14 cellular contexts compared by ENCODE assay signal in genomic region chr17:72463287-72464102, GRCh38.
DNase-seq lines count a peak whose midpoint lies in the region; ATAC-seq, FAIRE-seq and TF ChIP-seq lines count a peak whose summit lies in the region.
"Had no signal": no experiment of that assay in that cellular context is flagged by ENCODE, and none has a peak within 500 bp of the region (broad histone marks: within the 10 kb centered on the region; RNA-seq: fewer than 3 reads in every experiment).

No MANE protein-coding gene starts in this region.

- 84% methylated on average over 10 of the region's 10 CpGs for WGBS in A549 (ENCODE audit: missing lambda C conversion rate)

- H3K27me3 ChIP-seq in Karpas-422 (ENCODE audit: low read length) (no peaks in the 10 kb centered on the region), keratinocyte (ENCODE audit: control insufficient read depth, extremely low read depth, insufficient read depth, low read length) (no peaks in the 10 kb centered on the region)
- H3K27me3 ChIP-seq: Peyer's patch had no signal

- H2AFZ ChIP-seq in Karpas-422 (ENCODE audit: low read length) (no peak overlapping the region), keratinocyte (ENCODE audit: control insufficient read depth, low read length) (no peak overlapping the region)

- dilution Hi-C loops in keratinocyte (cut with MboI; ENCODE audit: extremely low pct_ligation_motif_present, low sequenced_read_pairs): no loop called here

- POLR2A ChIA-PET in A549 (lab: Yijun Ruan, JAX): no interaction called here

- TF ChIP-seq EP300 in A549 (IDR thresholded peaks at IDR 0.05): no peak

- TF ChIP-seq POLR2A in A549 (IDR thresholded peaks at IDR 0.05; ENCODE audit: low read length): no peak

- H3K27ac ChIP-seq in A549 (peak overlapping the region; percentile 84 to 88), Karpas-422 (ENCODE audit: low read length) (no peak overlapping the region), keratinocyte (ENCODE audit: control insufficient read depth, insufficient read depth, low read length) (peak overlapping the region; percentile 42)
- H3K27ac ChIP-seq: HL-60 had no signal

- DNase-seq in A549 (ENCODE audit: low read depth in 1 of 2, low spot score in 1 of 2) (no peak), Karpas-422 (no peak), keratinocyte (ENCODE audit: low read depth, low spot score) (no peak), NCI-H2171 treated with DMSO at 0.1 percent for 48 hours (lab: John Stamatoyannopoulos, UW) (no peak), SHP77 (lab: John Stamatoyannopoulos, UW) (no peak), NCI-H2196 (lab: John Stamatoyannopoulos, UW; ENCODE audit: unreplicated experiment) (no peak), DMS53 (lab: John Stamatoyannopoulos, UW) (no peak)
- DNase-seq: ACHN; activated CD4-positive, alpha-beta memory T cell treated with anti-CD3 and anti-CD28 coated beads, Interleukin-2, amount 10 ng/mL, durations not matched to agents 7 days and 5 days; activated naive CD4-positive, alpha-beta T cell treated with anti-CD3 and anti-CD28 coated beads for 36 hours had no signal

- H3K36me3 ChIP-seq in Karpas-422 (ENCODE audit: insufficient read depth, low read length): no peaks in the 10 kb centered on the region
- peaks cover 0 to 2% of the 10 kb centered on the region in 2 experiments for H3K36me3 ChIP-seq in keratinocyte (ENCODE audit: control insufficient read depth in 2 of 2, extremely low read depth in 1 of 2, insufficient read depth in 2 of 2, low read length in 2 of 2)
- H3K36me3 ChIP-seq: Peyer's patch had no signal

- H3K9me2 ChIP-seq in Karpas-422 (replicated peaks; ENCODE audit: insufficient read depth, low read length): no peaks in the 10 kb centered on the region

- ATAC-seq in A549 (no peak), GM19452 (IDR thresholded peaks at IDR 0.05; ENCODE audit: unreplicated experiment) (peak; percentile 36)

- FAIRE-seq in A549 (lab: Jason Lieb, UNC) (no peak), keratinocyte (lab: Jason Lieb, UNC) (no peak)
- FAIRE-seq: urothelium cell line had no signal

- no peaks in the 10 kb centered on the region for H3K9me1 ChIP-seq in keratinocyte (ENCODE audit: control insufficient read depth, extremely low read depth, insufficient read depth, low read length)

- H3K4me1 ChIP-seq in A549 (peaks cover 97% of the 10 kb centered on the region), Karpas-422 (ENCODE audit: low read length) (peaks cover 44% of the 10 kb centered on the region), keratinocyte (ENCODE audit: control insufficient read depth, extremely low read depth, insufficient read depth, low read length) (peaks cover 46% of the 10 kb centered on the region)

- H3K9me3 ChIP-seq in A549 (0 out of 3 replicates have a peak, but pooled peaks cover 7% of the 10 kb centered on the region), Karpas-422 (ENCODE audit: low read length) (no peaks in the 10 kb centered on the region), keratinocyte (ENCODE audit: control insufficient read depth, low read depth, low read length) (peaks cover 8% of the 10 kb centered on the region)
- H3K9me3 ChIP-seq: Peyer's patch had no signal

- no peaks in the 10 kb centered on the region for H4K20me1 ChIP-seq in Karpas-422 (ENCODE audit: insufficient read depth, low read depth, low read length)
- no peaks in the 10 kb centered on the region for H4K20me1 ChIP-seq in keratinocyte (ENCODE audit: control insufficient read depth, extremely low read depth, insufficient read depth, low read length)

- CTCF ChIA-PET in A549 (lab: Yijun Ruan, JAX): interaction anchor here (0.6 to 3.6 kb wide), 8 partner anchors 8 to 344 kb away, joined by 3 to 16 read pairs (median 3); no protein-coding TSS in a partner anchor

- H3K4me3 ChIP-seq in A549 (no peak overlapping the region), Karpas-422 (ENCODE audit: low read length) (no peak overlapping the region), keratinocyte (ENCODE audit: control insufficient read depth in 2 of 3, extremely low read depth in 1 of 3, insufficient read depth in 2 of 3, low read depth in 1 of 3, low read length in 3 of 3) (no peak overlapping the region)
- H3K4me3 ChIP-seq: Peyer's patch had no signal

- no peak for TF ChIP-seq RAD21 in A549 (conservative IDR thresholded peaks at IDR 0.05 in 1 of 2, IDR thresholded peaks at IDR 0.05 in 1 of 2)

- H3K4me2 ChIP-seq in A549: peak overlapping the region; percentile 7; the same call in 1 of the 3 replicates
- peak overlapping the region; percentile 32 for H3K4me2 ChIP-seq in Karpas-422 (ENCODE audit: low read depth, low read length, poor library complexity, severe bottlenecking)
- H3K4me2 ChIP-seq in keratinocyte (ENCODE audit: control insufficient read depth, extremely low read depth, insufficient read depth, low read depth, low read length): no peak overlapping the region

- H3K79me2 ChIP-seq in Karpas-422 (ENCODE audit: low read length) (no peaks in the 10 kb centered on the region), keratinocyte (ENCODE audit: control insufficient read depth, insufficient read depth, low read length) (peaks cover 87% of the 10 kb centered on the region)

- no peak for TF ChIP-seq CTCF in A549 (IDR thresholded peaks at IDR 0.05)
- no peak for TF ChIP-seq CTCF in keratinocyte (optimal IDR thresholded peaks at IDR 0.05 in 1 of 3, IDR thresholded peaks at IDR 0.05 in 1 of 3, conservative IDR thresholded peaks at IDR 0.05 in 1 of 3; ENCODE audit: extremely low read depth in 1 of 3, insufficient read depth in 2 of 3, low read length in 3 of 3)

- H3K9ac ChIP-seq in Karpas-422 (ENCODE audit: low read length) (no peak overlapping the region), keratinocyte (ENCODE audit: control insufficient read depth, extremely low read depth, insufficient read depth, low read length) (no peak overlapping the region)

TF ChIP-seq in A549, 52 proteins besides CTCF, POLR2A, EP300 and RAD21:
- TF ChIP-seq CHD4 (IDR thresholded peaks at IDR 0.05; ENCODE audit: borderline replicate concordance) (no peak), KDM1A (IDR thresholded peaks at IDR 0.05; ENCODE audit: low read depth) (no peak), RCOR1 (IDR thresholded peaks at IDR 0.05; ENCODE audit: low read depth, low read length) (no peak), HOXB13 (CRISPR knock-in tag; IDR thresholded peaks at IDR 0.05; ENCODE audit: low read depth) (no peak), NPAS2 (CRISPR knock-in tag; IDR thresholded peaks at IDR 0.05; ENCODE audit: borderline replicate concordance) (no peak), HOXA7 (CRISPR knock-in tag; IDR thresholded peaks at IDR 0.05) (no peak), USF2 (IDR thresholded peaks at IDR 0.05) (no peak), EHMT2 (IDR thresholded peaks at IDR 0.05; ENCODE audit: low read depth) (no peak), SMC3 (IDR thresholded peaks at IDR 0.05) (no peak)
